In genomic region chr1:145708063-145708462, GRCh38 we compare ENCODE assay signal across 10 cellular contexts. TPM values are rescaled to one million over a fixed set of nuclear protein-coding genes. Genes with fewer than 3 reads are reported as not detected.
A peak's percentile ranks its signal among the peaks of the same experiment; 100 is the strongest.
DNase-seq lines count a peak whose midpoint lies in the region; TF ChIP-seq lines count a peak whose summit lies in the region.
"Had no signal": no experiment of that assay in that cellular context is flagged by ENCODE, and none has a peak within 500 bp of the region (broad histone marks: within the 10 kb centered on the region; RNA-seq: fewer than 3 reads in every experiment).

No MANE protein-coding gene starts in this region.

- H3K27ac ChIP-seq in endodermal cell (ENCODE audit: low read depth, low read length) (no peak overlapping the region), trophoblast cell (ENCODE audit: low read depth, low read length) (peak overlapping the region; percentile 95)
- H3K27ac ChIP-seq: sigmoid colon had no signal

- H3K4me1 Mint-ChIP-seq in endodermal cell = peaks cover 60% of the 10 kb centered on the region

- H3K79me1 ChIP-seq in trophoblast cell (ENCODE audit: low read length) = peaks cover 41% of the 10 kb centered on the region

- no peak overlapping the region for H3K4me2 ChIP-seq in trophoblast cell (ENCODE audit: low read length)

- peak overlapping the region; percentile 96 for H2BK120ac ChIP-seq in trophoblast cell (ENCODE audit: insufficient read depth, low read length, poor library complexity)

- peak overlapping the region; percentile 9 for H3K9ac ChIP-seq in endodermal cell (ENCODE audit: extremely low read depth, low read length, poor library complexity, severe bottlenecking)
- H3K9ac ChIP-seq in trophoblast cell (ENCODE audit: low read length) = no peak overlapping the region

- H3K4me1 ChIP-seq in endodermal cell (ENCODE audit: control insufficient read depth, insufficient read depth, low read length) (peaks cover 29% of the 10 kb centered on the region), trophoblast cell (ENCODE audit: control insufficient read depth in 1 of 2, insufficient read depth in 2 of 2, low read length in 2 of 2) (peaks cover 27 to 32% of the 10 kb centered on the region in 2 experiments)

- peak; percentile 35 for DNase-seq in GM13977 (ENCODE audit: low spot score)
- DNase-seq in NCI-H526 treated with DMSO at 0.1 percent for 48 hours (lab: John Stamatoyannopoulos, UW) = peak; percentile 61
- DNase-seq in endodermal cell = peak; percentile 75
- DNase-seq in trophoblast cell = peak; percentile 31 to 34
- no peak for DNase-seq in ecto neural progenitor cell (ENCODE audit: low spot score)
- DNase-seq in NCI-H510A treated with DMSO at 0.1 percent for 48 hours (lab: John Stamatoyannopoulos, UW) = no peak
- no peak for DNase-seq in KBM-7
- DNase-seq: NCI-H2171 treated with DMSO at 0.1 percent for 48 hours, sigmoid colon had no signal

- peak overlapping the region; percentile 54 for H2AK5ac ChIP-seq in trophoblast cell (ENCODE audit: low read length)

- peak overlapping the region; percentile 74 for H3K18ac ChIP-seq in trophoblast cell (ENCODE audit: low read length)

- peak overlapping the region; percentile 95 for H2BK5ac ChIP-seq in trophoblast cell (ENCODE audit: low read depth, low read length, poor library complexity)

- H3K9me3 ChIP-seq in endodermal cell (ENCODE audit: control insufficient read depth, low read length) = no peaks in the 10 kb centered on the region
- no peaks in the 10 kb centered on the region for H3K9me3 ChIP-seq in trophoblast cell (ENCODE audit: insufficient read depth, low read depth, low read length)
- H3K9me3 ChIP-seq: sigmoid colon had no signal

- peaks cover 9% of the 10 kb centered on the region for H3K79me2 ChIP-seq in trophoblast cell (ENCODE audit: control insufficient read depth, insufficient read depth, low read length, poor library complexity)

- H3K27me3 Mint-ChIP-seq in endodermal cell (ENCODE audit: insufficient read depth) = no peaks in the 10 kb centered on the region
- H3K27me3 Mint-ChIP-seq: dendritic cell treated with granulocyte-macrophage colony-stimulating factor and Interleukin-4, amounts not matched to agents 40 ng/mL and 50 ng/mL, for 4 days had no signal

- H4K12ac ChIP-seq in trophoblast cell (ENCODE audit: low read depth, low read length) = no peak overlapping the region

- H3K4me3 Mint-ChIP-seq in endodermal cell = peak overlapping the region; percentile 55
- H3K4me3 Mint-ChIP-seq: dendritic cell treated with granulocyte-macrophage colony-stimulating factor and Interleukin-4, amounts not matched to agents 40 ng/mL and 50 ng/mL, for 4 days had no signal

- H3K4ac ChIP-seq in trophoblast cell (ENCODE audit: low read depth, low read length) = no peak overlapping the region

- peak overlapping the region; percentile 38 for H2AFZ ChIP-seq in trophoblast cell (ENCODE audit: insufficient read depth, low read length, poor library complexity)

- no peaks in the 10 kb centered on the region for H3K9me3 Mint-ChIP-seq in endodermal cell
- H3K9me3 Mint-ChIP-seq: dendritic cell treated with granulocyte-macrophage colony-stimulating factor and Interleukin-4, amounts not matched to agents 40 ng/mL and 50 ng/mL, for 4 days had no signal

- TF ChIP-seq CTCF in GM13977 (IDR thresholded peaks at IDR 0.05; ENCODE audit: extremely low read depth, insufficient read depth, missing control alignments) = no peak
- TF ChIP-seq CTCF in endodermal cell (conservative IDR thresholded peaks at IDR 0.05) = no peak

- H2BK12ac ChIP-seq in trophoblast cell (ENCODE audit: low read length) = peak overlapping the region; percentile 87

- no peaks in the 10 kb centered on the region for H3K36me3 Mint-ChIP-seq in endodermal cell (ENCODE audit: low read depth)

- peak overlapping the region; percentile 98 for H4K91ac ChIP-seq in trophoblast cell (ENCODE audit: low read depth, low read length)

- H4K8ac ChIP-seq in trophoblast cell (ENCODE audit: low read depth, low read length) = peak overlapping the region; percentile 78

- WGBS in endodermal cell (ENCODE audit: insufficient coverage in 1 of 2, insufficient read length in 1 of 2), 2 experiments = 38 to 57% methylated on average over 6 to 7 of the region's 7 CpGs
- WGBS in trophoblast cell (ENCODE audit: extremely low coverage, insufficient coverage, insufficient read length) = no CpG with 5 or more reads among the region's 7 CpGs

- no peak overlapping the region for H3K23ac ChIP-seq in trophoblast cell (ENCODE audit: low read length)

- H3K27me3 ChIP-seq in endodermal cell (ENCODE audit: control insufficient read depth, insufficient read depth, low read length, poor library complexity, severe bottlenecking) (no peaks in the 10 kb centered on the region), trophoblast cell (ENCODE audit: insufficient read depth, low read length) (no peaks in the 10 kb centered on the region)
- H3K27me3 ChIP-seq: sigmoid colon had no signal

- H3K4me3 ChIP-seq in endodermal cell (ENCODE audit: low read length) (no peak overlapping the region), trophoblast cell (ENCODE audit: low read depth, low read length) (no peak overlapping the region)
- H3K4me3 ChIP-seq: sigmoid colon had no signal

- peaks cover under 1% of the 10 kb centered on the region for H3K36me3 ChIP-seq in endodermal cell (ENCODE audit: control insufficient read depth, insufficient read depth, low read length)
- H3K36me3 ChIP-seq in trophoblast cell (ENCODE audit: control insufficient read depth in 1 of 2, insufficient read depth in 2 of 2, low read length in 2 of 2) = no peaks in the 10 kb centered on the region
- H3K36me3 ChIP-seq: sigmoid colon had no signal

- in situ Hi-C loops in GM13977 (cut with MboI; ENCODE audit: low pct_unique_long_range_greater_than_20kb, low sequenced_read_pairs, unreplicated experiment) = no loop called here
- in situ Hi-C loops in KBM-7 (cut with MboI; ENCODE audit: low pct_unique_long_range_greater_than_20kb, low sequenced_read_pairs) = no loop called here

- peak overlapping the region; percentile 86 for H3K14ac ChIP-seq in trophoblast cell (ENCODE audit: low read length)

- peak overlapping the region; percentile 90 for H3K27ac Mint-ChIP-seq in endodermal cell
- H3K27ac Mint-ChIP-seq: dendritic cell treated with granulocyte-macrophage colony-stimulating factor and Interleukin-4, amounts not matched to agents 40 ng/mL and 50 ng/mL, for 4 days had no signal

RNA-seq across cellular contexts. Expression of gene PDZK1, which starts 0.9 kb away (rescaled TPM):
- total RNA-seq in endodermal cell = 10 to 100 TPM; 47.2 to 51.8 TPM
- 12.6 TPM for polyA plus RNA-seq in endodermal cell (2013, experiment 1 of 2)
- polyA plus RNA-seq in endodermal cell (2013, experiment 2 of 2) = 13.9 TPM
- polyA plus RNA-seq in trophoblast cell (2013) = 34.7 and 36.3 TPM in 2 replicates
- total RNA-seq: sigmoid colon had no signal

RNA-seq across cellular contexts. Expression of gene CD160, which starts 11.2 kb away (rescaled TPM):
- total RNA-seq in endodermal cell = not detected
- not detected for polyA plus RNA-seq in endodermal cell (2013, experiment 1 of 2)
- polyA plus RNA-seq in endodermal cell (2013, experiment 2 of 2) = not detected
- polyA plus RNA-seq in trophoblast cell (2013) = 0.28 and 0.30 TPM in 2 replicates
- total RNA-seq: sigmoid colon had no signal

Comparison
In these comparisons a context has a peak if more than half of its experiments do, and no peak if none do; other contexts are left out.
1. DNase-seq: peak in GM13977 (single experiment), NCI-H526 treated with DMSO at 0.1 percent for 48 hours (single experiment), endodermal cell (single experiment) and trophoblast cell (2 of 2); none in ecto neural progenitor cell (single experiment), NCI-H510A treated with DMSO at 0.1 percent for 48 hours (single experiment) and KBM-7 (single experiment).